Comparison of ENCODE assay signal across 24 cellular contexts in genomic region chr4:35556387-35556786, GRCh38.
"Had no signal": no experiment of that assay in that cellular context is flagged by ENCODE, and none has a peak within 500 bp of the region (broad histone marks: within the 10 kb centered on the region; RNA-seq: fewer than 3 reads in every experiment).

No MANE protein-coding gene starts in this region.

- H3K36me3 ChIP-seq: ascending aorta, brain microvascular endothelial cell, left lung, neural progenitor cell, tibial artery, uterus, WERI-Rb-1 had no signal

- DNase-seq: activated CD4-positive, alpha-beta T cell treated with anti-CD3 and anti-CD28 coated beads, Interleukin-2, amount 10 ng/mL, durations not matched to agents 7 days and 5 days; activated CD4-positive, CD25-positive, alpha-beta regulatory T cell treated with anti-CD3 and anti-CD28 coated beads, Interleukin-2, amount 50 U/mL, for 72 hours; activated CD8-positive, alpha-beta T cell treated with anti-CD3 and anti-CD28 coated beads, Interleukin-2, amount 10 ng/mL, durations not matched to agents 7 days and 5 days; activated gamma-delta T cell treated with Interleukin-2 at 50 U/mL for 16 hours; activated T-cell treated with anti-CD3 and anti-CD28 coated beads, Interleukin-2, amount 50 U/mL, for 1 hour; brain microvascular endothelial cell; erythroblast; foreskin fibroblast; kidney; left lung; naive thymus-derived CD8-positive, alpha-beta T cell; posterior cingulate gyrus; small intestine; stimulated activated CD4-positive, alpha-beta T cell treated with anti-CD3 and anti-CD28 coated beads, Interleukin-2, amount 100 ng/mL, for 24 hours; stimulated activated naive CD8-positive, alpha-beta T cell treated with anti-CD3 and anti-CD28 coated beads, Interleukin-15, amount 100 ng/mL, for 72 hours; tibial artery; uterus; WERI-Rb-1 had no signal

- H3K4me1 ChIP-seq: ascending aorta, left lung, neural progenitor cell, tibial artery, uterus had no signal

- ATAC-seq: activated CD8-positive, alpha-beta T cell treated with anti-CD3 and anti-CD28 coated beads, Interleukin-2, amount 10 ng/mL, durations not matched to agents 7 days and 5 days; activated naive CD4-positive, alpha-beta T cell treated with anti-CD3 and anti-CD28 coated beads, Interleukin-2, amount 50 U/mL, for 72 hours; left lung; naive thymus-derived CD8-positive, alpha-beta T cell; sciatic nerve; stimulated activated effector memory CD8-positive, alpha-beta T cell treated with anti-CD3 and anti-CD28 coated beads, Interleukin-12 subunit alpha, Interleukin-12 subunit beta, amount 100 ng/mL, for 72 hours; stimulated activated naive CD8-positive, alpha-beta T cell treated with anti-CD3 and anti-CD28 coated beads, Interleukin-15, amount 100 ng/mL, for 72 hours had no signal

- H3K27me3 ChIP-seq: ascending aorta, brain microvascular endothelial cell, left lung, neural progenitor cell, tibial artery, uterus had no signal

- H3K27ac ChIP-seq: ascending aorta, brain microvascular endothelial cell, left lung, neural progenitor cell, tibial artery, uterus, WERI-Rb-1 had no signal

- H3K4me3 ChIP-seq: ascending aorta, left lung, lung, neural progenitor cell, tibial artery, uterus had no signal

- H3K9me3 ChIP-seq: ascending aorta, uterus had no signal
